ENCODE assay signal across 20 cellular contexts in genomic region chr1:195005338-195005737, GRCh38.
A peak's percentile ranks its signal among the peaks of the same experiment; 100 is the strongest.
DNase-seq lines count a peak whose midpoint lies in the region; ATAC-seq lines count a peak whose summit lies in the region.
"Had no signal": no experiment of that assay in that cellular context is flagged by ENCODE, and none has a peak within 500 bp of the region (broad histone marks: within the 10 kb centered on the region; RNA-seq: fewer than 3 reads in every experiment).

No MANE protein-coding gene starts in this region.

- DNase-seq in DMS153 (lab: John Stamatoyannopoulos, UW) (peak; percentile 90), DMS53 treated with DMSO at 0.1 percent for 48 hours (lab: John Stamatoyannopoulos, UW; ENCODE audit: unreplicated experiment) (peak; percentile 73), NCI-H510A treated with DMSO at 0.1 percent for 48 hours (lab: John Stamatoyannopoulos, UW) (peak; percentile 50), SHP77 treated with DMSO at 0.1 percent for 48 hours (lab: John Stamatoyannopoulos, UW) (peak; percentile 42), iPS-NIHi11 (ENCODE audit: low spot score) (no peak)
- DNase-seq: Caco-2; CD8-positive, alpha-beta T cell; H9; KBM-7; NCI-H1105 treated with DMSO at 0.1 percent for 48 hours; NCI-H1694; NCI-H2029 treated with DMSO at 0.1 percent for 48 hours; NCI-H2171 treated with DMSO at 0.1 percent for 48 hours; NCI-H446; NCI-H82; Peyer's patch; SIG-M5 had no signal

- ATAC-seq in HG03571 (IDR thresholded peaks at IDR 0.05; ENCODE audit: unreplicated experiment) (no peak), GM21526 (IDR thresholded peaks at IDR 0.05; ENCODE audit: low FRiP score, unreplicated experiment) (no peak)
- ATAC-seq: CD8-positive, alpha-beta T cell; GM23338 had no signal
